20 cellular contexts compared by ENCODE assay signal in the genomic region with DNA sequence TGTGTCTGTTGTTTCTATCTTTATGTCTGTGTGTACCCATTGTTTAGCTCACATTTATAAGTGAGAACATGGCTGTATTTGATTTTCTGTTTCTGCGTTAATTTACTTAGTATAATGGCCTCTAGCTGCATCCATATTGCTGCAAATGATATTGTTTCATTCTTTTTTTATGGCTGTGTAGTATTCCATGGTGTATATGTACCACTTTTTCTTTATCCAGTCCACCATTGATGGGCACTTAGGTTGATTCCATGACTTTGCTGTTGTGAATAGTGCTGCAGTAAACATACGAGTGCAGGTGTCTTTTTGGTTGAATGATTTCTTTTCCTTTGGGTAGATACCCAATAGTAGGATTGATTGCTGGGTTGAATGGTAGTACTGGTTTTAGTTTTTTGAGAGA.
"Had no signal": no experiment of that assay in that cellular context is flagged by ENCODE, and none has a peak within 500 bp of the region (broad histone marks: within the 10 kb centered on the region; RNA-seq: fewer than 3 reads in every experiment).

No MANE protein-coding gene starts in this region.

- ATAC-seq: Panc1, PC-3 had no signal

- DNase-seq: Kasumi-1, KG1, MM.1S, NCI-H1092 treated with DMSO at 0.1 percent for 48 hours, NCI-H1436, NCI-H187, NCI-H2029, NCI-H2081 treated with DMSO at 0.1 percent for 48 hours, NCI-H2171, NCI-H226, NCI-H446, NCI-H510A, NCI-H524 treated with DMSO at 0.1 percent for 48 hours, NCI-H69, NCI-H774, PC-3, SHP77, SK-N-SH had no signal

- H3K4me2 ChIP-seq: SK-N-SH had no signal

- H3K27ac ChIP-seq: RWPE1 had no signal

- H3K9ac ChIP-seq: SK-N-SH had no signal
